In the genomic region with DNA sequence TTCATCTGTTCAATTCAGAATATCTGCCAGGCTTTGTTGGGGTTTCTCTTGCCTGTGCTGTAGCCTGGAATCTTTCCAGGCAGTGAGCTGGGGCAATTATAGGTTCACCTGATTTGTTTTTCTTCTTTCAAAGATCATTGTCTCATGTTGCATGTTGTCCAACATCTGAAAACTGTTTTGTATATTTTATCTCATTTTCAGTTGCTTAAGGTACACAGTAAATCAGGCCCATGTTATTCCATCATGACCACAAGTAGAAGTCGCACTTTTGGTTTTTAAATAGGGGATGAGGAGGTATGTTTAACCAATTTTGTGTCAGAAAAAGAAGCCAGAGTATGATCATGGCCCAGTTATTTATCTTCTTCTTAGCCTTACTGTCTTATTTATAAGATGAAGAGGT, we compare ENCODE assay signal across 21 cellular contexts.
"Had no signal": no experiment of that assay in that cellular context is flagged by ENCODE, and none has a peak within 500 bp of the region (broad histone marks: within the 10 kb centered on the region; RNA-seq: fewer than 3 reads in every experiment).

No MANE protein-coding gene starts in this region.

- H3K27ac Mint-ChIP-seq: activated CD4-positive, alpha-beta memory T cell treated with anti-CD3 and anti-CD28 coated beads, Interleukin-2, amount 10 ng/mL, durations not matched to agents 7 days and 5 days; activated CD8-positive, alpha-beta memory T cell treated with anti-CD3 and anti-CD28 coated beads, Interleukin-2, amount 10 ng/mL, durations not matched to agents 7 days and 5 days; activated naive CD4-positive, alpha-beta T cell treated with anti-CD3 and anti-CD28 coated beads, Interleukin-2, amount 50 U/mL, for 24 hours; natural killer cell treated with Interleukin-12 subunit alpha and Interleukin-12 subunit beta and Interleukin-15 and Interleukin-18, amount 100 ng/mL, for 72 hours had no signal

- H3K4me3 Mint-ChIP-seq: activated CD4-positive, alpha-beta memory T cell treated with anti-CD3 and anti-CD28 coated beads, Interleukin-2, amount 10 ng/mL, durations not matched to agents 7 days and 5 days; activated CD8-positive, alpha-beta memory T cell treated with anti-CD3 and anti-CD28 coated beads, Interleukin-2, amount 10 ng/mL, durations not matched to agents 7 days and 5 days; activated naive CD4-positive, alpha-beta T cell treated with anti-CD3 and anti-CD28 coated beads, Interleukin-2, amount 50 U/mL, for 24 hours; natural killer cell treated with Interleukin-12 subunit alpha and Interleukin-12 subunit beta and Interleukin-15 and Interleukin-18, amount 100 ng/mL, for 72 hours had no signal

- H3K36me3 Mint-ChIP-seq: activated naive CD4-positive, alpha-beta T cell treated with anti-CD3 and anti-CD28 coated beads, Interleukin-2, amount 50 U/mL, for 24 hours; natural killer cell treated with Interleukin-12 subunit alpha and Interleukin-12 subunit beta and Interleukin-15 and Interleukin-18, amount 100 ng/mL, for 72 hours had no signal

- H3K4me3 ChIP-seq: body of pancreas, cardiac muscle cell, heart right ventricle, prostate gland, spleen, thoracic aorta, upper lobe of left lung had no signal

- ATAC-seq: activated CD8-positive, alpha-beta memory T cell treated with anti-CD3 and anti-CD28 coated beads, Interleukin-2, amount 10 ng/mL, durations not matched to agents 7 days and 5 days; body of pancreas; heart right ventricle; left cardiac atrium; natural killer cell treated with Interleukin-12 subunit alpha and Interleukin-12 subunit beta and Interleukin-15 and Interleukin-18, amount 100 ng/mL, for 72 hours had no signal

- DNase-seq: activated CD4-positive, alpha-beta memory T cell treated with anti-CD3 and anti-CD28 coated beads, Interleukin-2, amount 10 ng/mL, durations not matched to agents 7 days and 5 days; activated CD4-positive, alpha-beta T cell treated with anti-CD3 and anti-CD28 coated beads for 4 hours; activated CD4-positive, CD25-positive, alpha-beta regulatory T cell; activated CD8-positive, alpha-beta memory T cell treated with anti-CD3 and anti-CD28 coated beads, Interleukin-2, amount 10 ng/mL, durations not matched to agents 7 days and 5 days; activated gamma-delta T cell treated with Interleukin-2 at 50 U/mL for 16 hours; activated T-cell treated with anti-CD3 and anti-CD28 coated beads for 4 hours; anterior cingulate cortex; body of pancreas; heart right ventricle; islet precursor cell; left cardiac atrium; midbrain; spleen; stimulated activated CD4-positive, alpha-beta T cell treated with anti-CD3 and anti-CD28 coated beads, Interleukin-4, amount 100 ng/mL, for 24 hours; stimulated activated naive CD4-positive, alpha-beta T cell treated with Interleukin-2 at 50 U/mL for 16 hours; upper lobe of left lung had no signal

- H3K27me3 Mint-ChIP-seq: activated CD4-positive, alpha-beta memory T cell treated with anti-CD3 and anti-CD28 coated beads, Interleukin-2, amount 10 ng/mL, durations not matched to agents 7 days and 5 days; activated CD8-positive, alpha-beta memory T cell treated with anti-CD3 and anti-CD28 coated beads, Interleukin-2, amount 10 ng/mL, durations not matched to agents 7 days and 5 days; activated naive CD4-positive, alpha-beta T cell treated with anti-CD3 and anti-CD28 coated beads, Interleukin-2, amount 50 U/mL, for 24 hours; natural killer cell treated with Interleukin-12 subunit alpha and Interleukin-12 subunit beta and Interleukin-15 and Interleukin-18, amount 100 ng/mL, for 72 hours had no signal

- H3K4me1 Mint-ChIP-seq: activated CD4-positive, alpha-beta memory T cell treated with anti-CD3 and anti-CD28 coated beads, Interleukin-2, amount 10 ng/mL, durations not matched to agents 7 days and 5 days; activated naive CD4-positive, alpha-beta T cell treated with anti-CD3 and anti-CD28 coated beads, Interleukin-2, amount 50 U/mL, for 24 hours had no signal

- H3K9me3 Mint-ChIP-seq: activated naive CD4-positive, alpha-beta T cell treated with anti-CD3 and anti-CD28 coated beads, Interleukin-2, amount 50 U/mL, for 24 hours; natural killer cell treated with Interleukin-12 subunit alpha and Interleukin-12 subunit beta and Interleukin-15 and Interleukin-18, amount 100 ng/mL, for 72 hours had no signal
